Comparison of ENCODE assay signal across 15 cellular contexts in genomic region chr6:13112921-13113320, GRCh38.
DNase-seq lines count a peak whose midpoint lies in the region; FAIRE-seq and TF ChIP-seq lines count a peak whose summit lies in the region.
"Had no signal": no experiment of that assay in that cellular context is flagged by ENCODE, and none has a peak within 500 bp of the region (broad histone marks: within the 10 kb centered on the region; RNA-seq: fewer than 3 reads in every experiment).

No MANE protein-coding gene starts in this region.

- peak; percentile 13 for FAIRE-seq in H1 (lab: Jason Lieb, UNC)
- FAIRE-seq: A204.1, GM18507 had no signal

- CTCF ChIA-PET in H1 (lab: Charles Lee; ENCODE audit: partially characterized antibody): interaction anchor here (4.7 kb wide), 1 partner anchor 13 kb away, joined by 26 read pairs; no protein-coding TSS in a partner anchor

- H3K18ac ChIP-seq in H1 (ENCODE audit: extremely low read depth, low read length) (no peak overlapping the region), mesendoderm (ENCODE audit: low read length) (no peak overlapping the region)

- no peaks in the 10 kb centered on the region for H4K20me1 ChIP-seq in Karpas-422 (ENCODE audit: insufficient read depth, low read depth, low read length)
- H4K20me1 ChIP-seq in H1 (replicated peaks in 1 of 2; ENCODE audit: control insufficient read depth in 1 of 2, insufficient read depth in 2 of 2, low read length in 2 of 2): no peaks in the 10 kb centered on the region

- H4K91ac ChIP-seq in H1 (replicated peaks; ENCODE audit: insufficient read length, low read length): no peak overlapping the region

- H3K4me3 ChIP-seq in Karpas-422 (ENCODE audit: low read length) (no peak overlapping the region), H1 (ENCODE audit: extremely low read depth in 1 of 4, insufficient read depth in 2 of 4, low read depth in 3 of 4, low read length in 4 of 4) (no peak overlapping the region), mesendoderm (ENCODE audit: low read length) (no peak overlapping the region)
- H3K4me3 ChIP-seq: GM23248 had no signal

- peak overlapping the region; percentile 4 for H3K4me2 ChIP-seq in Karpas-422 (ENCODE audit: low read depth, low read length, poor library complexity, severe bottlenecking)
- H3K4me2 ChIP-seq in H1 (ENCODE audit: insufficient read depth in 1 of 2, low read depth in 2 of 2, low read length in 2 of 2): no peak overlapping the region
- H3K4me2 ChIP-seq in mesendoderm (ENCODE audit: low read length): no peak overlapping the region

- no peaks in the 10 kb centered on the region for H3K27me3 ChIP-seq in Karpas-422 (ENCODE audit: low read length)
- no peaks in the 10 kb centered on the region for H3K27me3 ChIP-seq in H1 (replicated peaks in 1 of 4; ENCODE audit: control insufficient read depth in 3 of 4, extremely low read depth in 1 of 4, insufficient read depth in 3 of 4, low read length in 3 of 4)
- H3K27me3 ChIP-seq in mesendoderm (ENCODE audit: insufficient read depth, low read length, poor library complexity): no peaks in the 10 kb centered on the region

- no peak for TF ChIP-seq RAD21 in H1 (IDR thresholded peaks at IDR 0.05 in 1 of 2, conservative IDR thresholded peaks at IDR 0.05 in 1 of 2; ENCODE audit: low read depth in 2 of 2, low read length in 2 of 2)

- no peak for TF ChIP-seq CTCF in H1 (IDR thresholded peaks at IDR 0.05; ENCODE audit: control extremely low read depth in 1 of 3, insufficient read depth in 1 of 3, low read depth in 1 of 3, low read length in 3 of 3)
- TF ChIP-seq CTCF in type B pancreatic cell (conservative IDR thresholded peaks at IDR 0.05): no peak

- H3K4me3 Mint-ChIP-seq in type B pancreatic cell: no peak overlapping the region
- H3K4me3 Mint-ChIP-seq: B cell; CD4-positive, alpha-beta T cell; H9 had no signal

- no peak for TF ChIP-seq EP300 in H1 (IDR thresholded peaks at IDR 0.05; ENCODE audit: borderline replicate concordance in 1 of 2, low read depth in 2 of 2, low read length in 2 of 2)

- H2BK120ac ChIP-seq in H1 (replicated peaks; ENCODE audit: low read depth, low read length) (no peak overlapping the region), mesendoderm (ENCODE audit: low read depth, low read length) (no peak overlapping the region)

- H3K27ac Mint-ChIP-seq in type B pancreatic cell: peak overlapping the region; percentile 88
- H3K27ac Mint-ChIP-seq: B cell; CD4-positive, alpha-beta T cell; H9 had no signal

- no peak overlapping the region for H3K14ac ChIP-seq in H1 (ENCODE audit: insufficient read length)

- no peaks in the 10 kb centered on the region for H3K9me2 ChIP-seq in Karpas-422 (replicated peaks; ENCODE audit: insufficient read depth, low read length)

- POLR2A ChIA-PET in H1 (lab: Charles Lee; ENCODE audit: partially characterized antibody): no interaction called here

- no peak overlapping the region for H2AK5ac ChIP-seq in H1 (ENCODE audit: low read depth, low read length)
- H2AK5ac ChIP-seq in mesendoderm (ENCODE audit: low read length): no peak overlapping the region

- H3K27ac ChIP-seq in Karpas-422 (ENCODE audit: low read length) (no peak overlapping the region), H1 (ENCODE audit: low read depth, low read length) (no peak overlapping the region), mesendoderm (ENCODE audit: low read depth, low read length) (no peak overlapping the region)
- H3K27ac ChIP-seq: GM23248 had no signal

- peak; percentile 3 for DNase-seq in DMS79 treated with DMSO at 0.1 percent for 48 hours (lab: John Stamatoyannopoulos, UW)
- no peak for DNase-seq in Karpas-422
- no peak for DNase-seq in H1 (ENCODE audit: low read depth in 1 of 2, low spot score in 2 of 2)
- no peak for DNase-seq in type B pancreatic cell (ENCODE audit: extremely low spot score, unreplicated experiment)
- no peak for DNase-seq in GM19240 (ENCODE audit: insufficient read length, low spot score)
- DNase-seq in mesendoderm: no peak
- DNase-seq in NCI-H187 treated with DMSO at 0.1 percent for 48 hours (lab: John Stamatoyannopoulos, UW): no peak
- DNase-seq: C1 segment of cervical spinal cord; CD4-positive, alpha-beta T cell; DMS153; GM23248; H9 had no signal

- H3K23ac ChIP-seq in H1 (ENCODE audit: insufficient read length) (no peak overlapping the region), mesendoderm (ENCODE audit: low read length) (no peak overlapping the region)

- no peaks in the 10 kb centered on the region for H3K36me3 Mint-ChIP-seq in type B pancreatic cell

- no peaks in the 10 kb centered on the region for H3K79me1 ChIP-seq in H1 (ENCODE audit: low read depth, low read length)
- no peaks in the 10 kb centered on the region for H3K79me1 ChIP-seq in mesendoderm (ENCODE audit: low read length)

- no peak overlapping the region for H4K8ac ChIP-seq in H1 (ENCODE audit: extremely low read depth, insufficient read depth, low read length)
- no peak overlapping the region for H4K8ac ChIP-seq in mesendoderm (ENCODE audit: low read depth, low read length)

- peaks cover 10% of the 10 kb centered on the region for H3K9me3 Mint-ChIP-seq in type B pancreatic cell
- H3K9me3 Mint-ChIP-seq: CD4-positive, alpha-beta T cell had no signal

- no peaks in the 10 kb centered on the region for H3K79me2 ChIP-seq in Karpas-422 (ENCODE audit: low read length)
- no peaks in the 10 kb centered on the region for H3K79me2 ChIP-seq in H1 (ENCODE audit: control insufficient read depth in 1 of 2, insufficient read depth in 2 of 2, low read length in 2 of 2)
- no peaks in the 10 kb centered on the region for H3K79me2 ChIP-seq in mesendoderm (ENCODE audit: control insufficient read depth, insufficient read depth, low read length)

- H2BK5ac ChIP-seq in H1 (ENCODE audit: low read depth, low read length): no peak overlapping the region
- no peak overlapping the region for H2BK5ac ChIP-seq in mesendoderm (ENCODE audit: low read length)

- no peaks in the 10 kb centered on the region for H3K23me2 ChIP-seq in H1 (ENCODE audit: low read depth, low read length)

- H3K56ac ChIP-seq in H1 (replicated peaks; ENCODE audit: insufficient read length, low read depth, low read length) (no peak overlapping the region), mesendoderm (ENCODE audit: low read length) (no peak overlapping the region)

- H3K4me1 ChIP-seq in Karpas-422 (ENCODE audit: low read length) (peaks cover 21% of the 10 kb centered on the region), H1 (replicated peaks in 1 of 4; ENCODE audit: control insufficient read depth in 3 of 4, insufficient read depth in 4 of 4, low read length in 3 of 4) (peaks cover 0 to 2% (median 0%) of the 10 kb centered on the region in 4 experiments; a peak in 2 of 7 replicates), mesendoderm (ENCODE audit: control insufficient read depth, low read depth, low read length) (no peaks in the 10 kb centered on the region)

- H3K27me3 Mint-ChIP-seq in type B pancreatic cell: no peaks in the 10 kb centered on the region

- H3K4me1 Mint-ChIP-seq in type B pancreatic cell (ENCODE audit: unreplicated experiment): peaks cover 19% of the 10 kb centered on the region

- H3K9me3 ChIP-seq in Karpas-422 (ENCODE audit: low read length) (no peaks in the 10 kb centered on the region), H1 (ENCODE audit: insufficient read depth in 2 of 2, low read depth in 1 of 2, low read length in 1 of 2) (no peaks in the 10 kb centered on the region)

- H3K4ac ChIP-seq in H1 (replicated peaks; ENCODE audit: insufficient read length, low read depth, low read length): no peak overlapping the region
- no peak overlapping the region for H3K4ac ChIP-seq in mesendoderm (ENCODE audit: low read depth, low read length)

- H2AFZ ChIP-seq in Karpas-422 (ENCODE audit: low read length) (no peak overlapping the region), H1 (ENCODE audit: low read length) (no peak overlapping the region)
- H2AFZ ChIP-seq: GM23248 had no signal

- H3K9ac ChIP-seq in Karpas-422 (ENCODE audit: low read length) (no peak overlapping the region), H1 (replicated peaks in 1 of 4; ENCODE audit: extremely low read depth in 1 of 4, low read depth in 3 of 4, low read length in 3 of 4) (no peak overlapping the region), mesendoderm (ENCODE audit: low read length) (no peak overlapping the region)
- H3K9ac ChIP-seq: GM23248 had no signal

- H3K36me3 ChIP-seq in Karpas-422 (ENCODE audit: insufficient read depth, low read length): no peaks in the 10 kb centered on the region
- no peaks in the 10 kb centered on the region for H3K36me3 ChIP-seq in H1 (ENCODE audit: control insufficient read depth in 2 of 4, insufficient read depth in 4 of 4, low read length in 3 of 4)
- no peaks in the 10 kb centered on the region for H3K36me3 ChIP-seq in mesendoderm (ENCODE audit: control insufficient read depth, insufficient read depth, low read length)

- H2BK20ac ChIP-seq in H1 (ENCODE audit: low read length): no peak overlapping the region

- no peak overlapping the region for H2BK12ac ChIP-seq in H1 (ENCODE audit: low read depth, low read length)

- H2BK15ac ChIP-seq in H1 (ENCODE audit: low read length) (no peak overlapping the region), mesendoderm (replicated peaks; ENCODE audit: low read depth) (no peak overlapping the region)

- H4K5ac ChIP-seq in H1 (ENCODE audit: insufficient read length, low read depth, low read length) (no peak overlapping the region), mesendoderm (ENCODE audit: low read length) (no peak overlapping the region)

- no peak for TF ChIP-seq POLR2A in H1 (IDR thresholded peaks at IDR 0.05; ENCODE audit: control extremely low read depth in 1 of 2, low read depth in 2 of 2, low read length in 2 of 2)

TF ChIP-seq in H1, 55 proteins besides CTCF, POLR2A, EP300 and RAD21:
- TF ChIP-seq SIRT6 (IDR thresholded peaks at IDR 0.05; ENCODE audit: low read length): no peak
- no peak for TF ChIP-seq ZNF274 (IDR thresholded peaks at IDR 0.05; ENCODE audit: borderline replicate concordance, extremely low read depth, low read length)
- TF ChIP-seq CBX5 (IDR thresholded peaks at IDR 0.05; ENCODE audit: low read depth, low read length): no peak
- TF ChIP-seq EGR1 (IDR thresholded peaks at IDR 0.05; ENCODE audit: borderline replicate concordance, low read depth, low read length): no peak
- TF ChIP-seq HDAC6 (IDR thresholded peaks at IDR 0.05; ENCODE audit: low read depth, low read length): no peak
